8 cellular contexts compared by ENCODE assay signal in genomic region chrX:129522184-129523059, GRCh38. TPM values are rescaled to one million over a fixed set of nuclear protein-coding genes. Genes with fewer than 3 reads are reported as not detected.
DNase-seq lines count a peak whose midpoint lies in the region; ATAC-seq and TF ChIP-seq lines count a peak whose summit lies in the region.

No MANE protein-coding gene starts in this region.

- H3K4me1 Mint-ChIP-seq in T-helper 1 cell treated with Interleukin-12 subunit alpha and Interleukin-12 subunit beta and Interleukin-4 antibody, amounts not matched to agents 30 μg/mL and 1 μg/mL, for 36 hours (ENCODE audit: low read depth): no peaks in the 10 kb centered on the region
- H3K4me1 Mint-ChIP-seq in activated T-cell treated with anti-CD3 and anti-CD28 coated beads, Interleukin-2, amount 50 U/mL, for 72 hours (ENCODE audit: low read depth): peaks cover 4% of the 10 kb centered on the region
- H3K4me1 Mint-ChIP-seq in natural killer cell: peaks cover 0 to 23% of the 10 kb centered on the region in 2 donors

- peaks cover 47% of the 10 kb centered on the region for H3K27me3 Mint-ChIP-seq in T-helper 1 cell treated with Interleukin-12 subunit alpha and Interleukin-12 subunit beta and Interleukin-4 antibody, amounts not matched to agents 30 μg/mL and 1 μg/mL, for 36 hours (ENCODE audit: low read depth)
- H3K27me3 Mint-ChIP-seq in activated T-cell treated with anti-CD3 and anti-CD28 coated beads, Interleukin-2, amount 50 U/mL, for 72 hours (ENCODE audit: low read depth): peaks cover 32% of the 10 kb centered on the region
- peaks cover 26 to 39% of the 10 kb centered on the region in 2 donors for H3K27me3 Mint-ChIP-seq in natural killer cell (ENCODE audit: low read depth in 2 of 2)

- peak overlapping the region; percentile 79 for H3K4me3 ChIP-seq in fibroblast of the aortic adventitia (ENCODE audit: low read depth, low read length)

- peak; percentile 32 to 35 for ATAC-seq in activated T-cell treated with anti-CD3 and anti-CD28 coated beads, Interleukin-2, amount 50 U/mL, for 72 hours (replicated peaks in 1 of 2)
- ATAC-seq in natural killer cell: peak in 2 of 3 donors; percentile 12 to 41
- ATAC-seq in HG02642 (IDR thresholded peaks at IDR 0.05; ENCODE audit: poor library complexity, unreplicated experiment): no peak
- ATAC-seq in HG03045 (IDR thresholded peaks at IDR 0.05; ENCODE audit: unreplicated experiment): no peak

- no peaks in the 10 kb centered on the region for H3K36me3 Mint-ChIP-seq in T-helper 1 cell treated with Interleukin-12 subunit alpha and Interleukin-12 subunit beta and Interleukin-4 antibody, amounts not matched to agents 30 μg/mL and 1 μg/mL, for 36 hours (ENCODE audit: low read depth)
- H3K36me3 Mint-ChIP-seq in activated T-cell treated with anti-CD3 and anti-CD28 coated beads, Interleukin-2, amount 50 U/mL, for 72 hours (ENCODE audit: insufficient read depth in 2 of 2): no peaks in the 10 kb centered on the region
- H3K36me3 Mint-ChIP-seq in natural killer cell: no peaks in the 10 kb centered on the region

- H3K9me3 Mint-ChIP-seq in T-helper 1 cell treated with Interleukin-12 subunit alpha and Interleukin-12 subunit beta and Interleukin-4 antibody, amounts not matched to agents 30 μg/mL and 1 μg/mL, for 36 hours: no peaks in the 10 kb centered on the region
- H3K9me3 Mint-ChIP-seq in activated T-cell treated with anti-CD3 and anti-CD28 coated beads, Interleukin-2, amount 50 U/mL, for 72 hours: no peaks in the 10 kb centered on the region
- H3K9me3 Mint-ChIP-seq in natural killer cell: no peaks in the 10 kb centered on the region

- intact Hi-C loops in natural killer cell (cut with micrococcal nuclease): no loop called here

- H3K27ac Mint-ChIP-seq in T-helper 1 cell treated with Interleukin-12 subunit alpha and Interleukin-12 subunit beta and Interleukin-4 antibody, amounts not matched to agents 30 μg/mL and 1 μg/mL, for 36 hours: no peak overlapping the region
- peak overlapping the region; percentile 57 for H3K27ac Mint-ChIP-seq in activated T-cell treated with anti-CD3 and anti-CD28 coated beads, Interleukin-2, amount 50 U/mL, for 72 hours
- no peak overlapping the region for H3K27ac Mint-ChIP-seq in natural killer cell

- TF ChIP-seq CTCF in fibroblast of the aortic adventitia (IDR thresholded peaks at IDR 0.05; ENCODE audit: insufficient read depth, low read length) (peak; percentile 27), natural killer cell (IDR thresholded peaks at IDR 0.05) (no peak)

- H3K4me3 Mint-ChIP-seq in T-helper 1 cell treated with Interleukin-12 subunit alpha and Interleukin-12 subunit beta and Interleukin-4 antibody, amounts not matched to agents 30 μg/mL and 1 μg/mL, for 36 hours: peak overlapping the region; percentile 63
- peak overlapping the region; percentile 85 to 86 for H3K4me3 Mint-ChIP-seq in activated T-cell treated with anti-CD3 and anti-CD28 coated beads, Interleukin-2, amount 50 U/mL, for 72 hours
- peak overlapping the region; percentile 88 for H3K4me3 Mint-ChIP-seq in natural killer cell

- DNase-seq in T-helper 1 cell (no peak), NCI-H1417 (lab: John Stamatoyannopoulos, UW) (peak; percentile 20 to 77 (median 64)), fibroblast of the aortic adventitia (ENCODE audit: low read depth) (peak; percentile 52), natural killer cell (no peak)
- peak in 1 of 2 donors; percentile 1 for DNase-seq in activated T-cell treated with anti-CD3 and anti-CD28 coated beads, Interleukin-2, amount 50 U/mL, for 72 hours

RNA-seq across cellular contexts. Expression of gene SMARCA1, which starts 0.9 kb away (rescaled TPM):
- total RNA-seq in activated T-cell treated with anti-CD3 and anti-CD28 coated beads, Interleukin-2, amount 50 U/mL, for 72 hours: under 1 TPM; 0.36 to 0.44 TPM
- total RNA-seq in fibroblast of the aortic adventitia (ENCODE audit: low replicate concordance): 62.5 and 110 TPM in 2 replicates
- total RNA-seq in natural killer cell: under 1 TPM in 1 of 3 donors, not detected in 2; 0.18 TPM

RNA-seq across cellular contexts. Expression of gene OCRL, which starts 17.6 kb away (rescaled TPM):
- total RNA-seq in activated T-cell treated with anti-CD3 and anti-CD28 coated beads, Interleukin-2, amount 50 U/mL, for 72 hours: 1 to 10 TPM; 3.1 to 4.7 TPM
- 11.4 and 24.2 TPM in 2 replicates for total RNA-seq in fibroblast of the aortic adventitia (ENCODE audit: low replicate concordance)
- 1 to 10 TPM; 1.0 to 2.2 (median 1.8) TPM for total RNA-seq in natural killer cell

Comparison
In these comparisons a context has a peak if more than half of its experiments do, and no peak if none do; other contexts are left out.
1. DNase-seq: peak in NCI-H1417 (3 of 3) and fibroblast of the aortic adventitia (single experiment); none in T-helper 1 cell (0 of 5) and natural killer cell (single experiment).
2. ATAC-seq: peak in activated T-cell treated with anti-CD3 and anti-CD28 coated beads, Interleukin-2, amount 50 U/mL, for 72 hours (2 of 2) and natural killer cell (2 of 3); none in HG02642 (single experiment) and HG03045 (single experiment).
3. RNA of gene SMARCA1, which starts 0.9 kb away (total RNA-seq): 62.5 to 110 TPM in fibroblast of the aortic adventitia; 0.36 to 0.44 TPM in activated T-cell treated with anti-CD3 and anti-CD28 coated beads, Interleukin-2, amount 50 U/mL, for 72 hours and 0.18 TPM in natural killer cell; every median in the first group is over 10 times any median in the second.
4. Peak in every context shown above with its lines, with median percentiles within 50 percentile points of each other: H3K4me3 Mint-ChIP-seq.